In the genomic region with DNA sequence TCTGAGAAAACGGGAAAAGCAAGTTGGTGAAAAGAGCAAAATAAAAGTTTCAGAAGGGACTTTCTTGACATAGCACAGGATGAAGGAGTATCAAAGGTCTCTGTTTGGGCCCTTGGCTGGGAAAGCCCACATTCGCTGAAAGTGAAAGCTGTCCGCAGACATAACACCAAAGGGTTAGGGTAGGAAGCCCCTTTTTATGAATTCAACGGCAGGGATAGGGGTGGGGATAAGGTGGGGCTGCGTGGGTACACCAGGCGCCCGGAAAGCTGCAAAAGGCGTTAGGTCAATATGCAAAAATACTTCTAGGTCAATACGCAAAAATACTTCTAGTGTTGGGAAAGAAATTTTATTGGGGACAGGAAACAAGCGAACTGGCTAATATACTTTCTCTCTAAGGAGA, we compare ENCODE assay signal across 2 cellular contexts.
TF ChIP-seq lines count a peak whose summit lies in the region.

No MANE protein-coding gene starts in this region.

TF ChIP-seq in A549, 52 proteins besides CTCF, POLR2A, EP300 and RAD21 (continued from another document):
- no peak for TF ChIP-seq SREBF2 (IDR thresholded peaks at IDR 0.05)
- TF ChIP-seq HES2 (IDR thresholded peaks at IDR 0.05) = no peak
- TF ChIP-seq, protein P1, sequence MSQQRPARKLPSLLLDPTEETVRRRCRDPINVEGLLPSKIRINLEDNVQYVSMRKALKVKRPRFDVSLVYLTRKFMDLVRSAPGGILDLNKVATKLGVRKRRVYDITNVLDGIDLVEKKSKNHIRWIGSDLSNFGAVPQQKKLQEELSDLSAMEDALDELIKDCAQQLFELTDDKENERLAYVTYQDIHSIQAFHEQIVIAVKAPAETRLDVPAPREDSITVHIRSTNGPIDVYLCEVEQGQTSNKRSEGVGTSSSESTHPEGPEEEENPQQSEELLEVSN (IDR thresholded peaks at IDR 0.05; ENCODE audit: borderline replicate concordance, low read depth) = no peak
- TF ChIP-seq EHMT2 (IDR thresholded peaks at IDR 0.05; ENCODE audit: low read depth) = no peak
- no peak for TF ChIP-seq EHF (CRISPR knock-in tag; IDR thresholded peaks at IDR 0.05)
- no peak for TF ChIP-seq CBX8 (IDR thresholded peaks at IDR 0.05)
- no peak for TF ChIP-seq PHF8 (IDR thresholded peaks at IDR 0.05; ENCODE audit: borderline replicate concordance, low read depth)
TF ChIP-seq in A549: peak in this region for 0.

TF ChIP-seq in GM23338, 12 proteins besides CTCF, POLR2A, EP300 and RAD21:
- no peak for TF ChIP-seq ZNF462 (CRISPR knock-in tag; IDR thresholded peaks at IDR 0.05)
- TF ChIP-seq, protein P2, sequence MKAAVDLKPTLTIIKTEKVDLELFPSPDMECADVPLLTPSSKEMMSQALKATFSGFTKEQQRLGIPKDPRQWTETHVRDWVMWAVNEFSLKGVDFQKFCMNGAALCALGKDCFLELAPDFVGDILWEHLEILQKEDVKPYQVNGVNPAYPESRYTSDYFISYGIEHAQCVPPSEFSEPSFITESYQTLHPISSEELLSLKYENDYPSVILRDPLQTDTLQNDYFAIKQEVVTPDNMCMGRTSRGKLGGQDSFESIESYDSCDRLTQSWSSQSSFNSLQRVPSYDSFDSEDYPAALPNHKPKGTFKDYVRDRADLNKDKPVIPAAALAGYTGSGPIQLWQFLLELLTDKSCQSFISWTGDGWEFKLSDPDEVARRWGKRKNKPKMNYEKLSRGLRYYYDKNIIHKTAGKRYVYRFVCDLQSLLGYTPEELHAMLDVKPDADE (IDR thresholded peaks at IDR 0.05) = no peak
- TF ChIP-seq ZNF114 (CRISPR knock-in tag; IDR thresholded peaks at IDR 0.05) = no peak
- TF ChIP-seq, protein P3, sequence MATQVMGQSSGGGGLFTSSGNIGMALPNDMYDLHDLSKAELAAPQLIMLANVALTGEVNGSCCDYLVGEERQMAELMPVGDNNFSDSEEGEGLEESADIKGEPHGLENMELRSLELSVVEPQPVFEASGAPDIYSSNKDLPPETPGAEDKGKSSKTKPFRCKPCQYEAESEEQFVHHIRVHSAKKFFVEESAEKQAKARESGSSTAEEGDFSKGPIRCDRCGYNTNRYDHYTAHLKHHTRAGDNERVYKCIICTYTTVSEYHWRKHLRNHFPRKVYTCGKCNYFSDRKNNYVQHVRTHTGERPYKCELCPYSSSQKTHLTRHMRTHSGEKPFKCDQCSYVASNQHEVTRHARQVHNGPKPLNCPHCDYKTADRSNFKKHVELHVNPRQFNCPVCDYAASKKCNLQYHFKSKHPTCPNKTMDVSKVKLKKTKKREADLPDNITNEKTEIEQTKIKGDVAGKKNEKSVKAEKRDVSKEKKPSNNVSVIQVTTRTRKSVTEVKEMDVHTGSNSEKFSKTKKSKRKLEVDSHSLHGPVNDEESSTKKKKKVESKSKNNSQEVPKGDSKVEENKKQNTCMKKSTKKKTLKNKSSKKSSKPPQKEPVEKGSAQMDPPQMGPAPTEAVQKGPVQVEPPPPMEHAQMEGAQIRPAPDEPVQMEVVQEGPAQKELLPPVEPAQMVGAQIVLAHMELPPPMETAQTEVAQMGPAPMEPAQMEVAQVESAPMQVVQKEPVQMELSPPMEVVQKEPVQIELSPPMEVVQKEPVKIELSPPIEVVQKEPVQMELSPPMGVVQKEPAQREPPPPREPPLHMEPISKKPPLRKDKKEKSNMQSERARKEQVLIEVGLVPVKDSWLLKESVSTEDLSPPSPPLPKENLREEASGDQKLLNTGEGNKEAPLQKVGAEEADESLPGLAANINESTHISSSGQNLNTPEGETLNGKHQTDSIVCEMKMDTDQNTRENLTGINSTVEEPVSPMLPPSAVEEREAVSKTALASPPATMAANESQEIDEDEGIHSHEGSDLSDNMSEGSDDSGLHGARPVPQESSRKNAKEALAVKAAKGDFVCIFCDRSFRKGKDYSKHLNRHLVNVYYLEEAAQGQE (IDR thresholded peaks at IDR 0.05; ENCODE audit: unreplicated experiment) = no peak
- TF ChIP-seq EZH2 (IDR thresholded peaks at IDR 0.05; ENCODE audit: low read depth, unreplicated experiment) = no peak
- no peak for TF ChIP-seq CREB1 (CRISPR knock-in tag; IDR thresholded peaks at IDR 0.05; ENCODE audit: low read depth)
- no peak for TF ChIP-seq EZH2phosphoT487 (IDR thresholded peaks at IDR 0.05; ENCODE audit: unreplicated experiment)
- no peak for TF ChIP-seq JUNB (IDR thresholded peaks at IDR 0.05; ENCODE audit: unreplicated experiment)
- TF ChIP-seq NANOG (IDR thresholded peaks at IDR 0.05; ENCODE audit: borderline replicate concordance) = no peak
- no peak for TF ChIP-seq POLR2AphosphoS5 (IDR thresholded peaks at IDR 0.05; ENCODE audit: low read depth)
- TF ChIP-seq ZNF331 (CRISPR knock-in tag; IDR thresholded peaks at IDR 0.05; ENCODE audit: low read depth) = no peak
- TF ChIP-seq STAT1 (IDR thresholded peaks at IDR 0.05; ENCODE audit: unreplicated experiment) = no peak
